In genomic region chr4:124189545-124189944, GRCh38 we compare ENCODE assay signal across 24 cellular contexts.
DNase-seq lines count a peak whose midpoint lies in the region; ATAC-seq, FAIRE-seq and TF ChIP-seq lines count a peak whose summit lies in the region.
"Had no signal": no experiment of that assay in that cellular context is flagged by ENCODE, and none has a peak within 500 bp of the region (broad histone marks: within the 10 kb centered on the region; RNA-seq: fewer than 3 reads in every experiment).

No MANE protein-coding gene starts in this region.

- no peaks in the 10 kb centered on the region for H3K79me1 ChIP-seq in IMR-90 (ENCODE audit: low read depth in 1 of 2, low read length in 2 of 2)

- H2BK20ac ChIP-seq in IMR-90 (ENCODE audit: low read depth, low read length) = no peak overlapping the region

- H3K4me3 ChIP-seq in IMR-90 (ENCODE audit: insufficient read depth, low read depth, low read length) (no peak overlapping the region), endothelial cell of umbilical vein (replicated peaks in 1 of 3; ENCODE audit: insufficient read depth in 1 of 3, low read depth in 1 of 3, low read length in 3 of 3) (no peak overlapping the region), keratinocyte (ENCODE audit: control insufficient read depth in 2 of 3, extremely low read depth in 1 of 3, insufficient read depth in 2 of 3, low read depth in 1 of 3, low read length in 3 of 3) (no peak overlapping the region), rectal smooth muscle tissue (ENCODE audit: low read length) (no peak overlapping the region), upper lobe of right lung (no peak overlapping the region)
- H3K4me3 ChIP-seq: K562, SJCRH30 had no signal

- no peak overlapping the region for H2AK5ac ChIP-seq in IMR-90 (ENCODE audit: low read depth, low read length)

- intact Hi-C loops in IMR-90 (cut with micrococcal nuclease) (no loop called here), endothelial cell of umbilical vein (cut with micrococcal nuclease) (no loop called here), upper lobe of right lung (cut with DNase I) (no loop called here)

- H3K79me2 ChIP-seq in endothelial cell of umbilical vein (ENCODE audit: control insufficient read depth, insufficient read depth, low read length) (no peaks in the 10 kb centered on the region), keratinocyte (ENCODE audit: control insufficient read depth, insufficient read depth, low read length) (no peaks in the 10 kb centered on the region)

- H4K5ac ChIP-seq in IMR-90 (ENCODE audit: low read depth, low read length) = no peak overlapping the region

- H3K56ac ChIP-seq in IMR-90 (ENCODE audit: extremely low read depth, insufficient read depth, low read length) = no peak overlapping the region

- WGBS in IMR-90 (ENCODE audit: extremely low coverage in 2 of 2, insufficient read length in 1 of 2), 2 experiments = no CpG with 5 or more reads among the region's 1 CpG

- H3K36me3 ChIP-seq in IMR-90 (ENCODE audit: control insufficient read depth, insufficient read depth, low read length) = no peaks in the 10 kb centered on the region
- H3K36me3 ChIP-seq in endothelial cell of umbilical vein (ENCODE audit: control insufficient read depth in 2 of 2, extremely low read depth in 1 of 2, insufficient read depth in 2 of 2, low read length in 2 of 2) = no peaks in the 10 kb centered on the region
- H3K36me3 ChIP-seq in keratinocyte (ENCODE audit: control insufficient read depth in 2 of 2, extremely low read depth in 1 of 2, insufficient read depth in 2 of 2, low read length in 2 of 2) = no peaks in the 10 kb centered on the region
- no peaks in the 10 kb centered on the region for H3K36me3 ChIP-seq in rectal smooth muscle tissue (ENCODE audit: control insufficient read depth, insufficient read depth, low read length)
- H3K36me3 ChIP-seq in upper lobe of right lung = no peaks in the 10 kb centered on the region
- H3K36me3 ChIP-seq: BE2C, SJCRH30 had no signal

- H3K9me3 ChIP-seq in IMR-90 (ENCODE audit: control insufficient read depth, insufficient read depth, low read length) (no peaks in the 10 kb centered on the region), endothelial cell of umbilical vein (replicated peaks; ENCODE audit: control insufficient read depth, insufficient read depth, low read length) (no peaks in the 10 kb centered on the region), keratinocyte (ENCODE audit: control insufficient read depth, low read depth, low read length) (no peaks in the 10 kb centered on the region), upper lobe of right lung (no peaks in the 10 kb centered on the region)
- H3K9me3 ChIP-seq: BE2C, SJCRH30 had no signal

- TF ChIP-seq RAD21 in IMR-90 (IDR thresholded peaks at IDR 0.05; ENCODE audit: low read length) = no peak

- POLR2A ChIA-PET in IMR-90 (lab: Charles Lee; ENCODE audit: unreplicated experiment) (no interaction called here), endothelial cell of umbilical vein (lab: Charles Lee) (no interaction called here)

- H3K4me2 ChIP-seq in IMR-90 (ENCODE audit: low read depth, low read length) = no peak overlapping the region
- H3K4me2 ChIP-seq in endothelial cell of umbilical vein (ENCODE audit: insufficient read depth, low read length) = peak overlapping the region; percentile 4
- H3K4me2 ChIP-seq in keratinocyte (ENCODE audit: control insufficient read depth, extremely low read depth, insufficient read depth, low read depth, low read length) = no peak overlapping the region

- no peak overlapping the region for H4K91ac ChIP-seq in IMR-90 (ENCODE audit: insufficient read depth, low read depth, low read length)

- in situ Hi-C loops in IMR-90 (cut with MboI; ENCODE audit: low sequenced_read_pairs) = no loop called here

- no peak overlapping the region for H2BK5ac ChIP-seq in IMR-90 (ENCODE audit: low read depth, low read length, poor library complexity, severe bottlenecking)

- H3K27me3 ChIP-seq in IMR-90 (ENCODE audit: control insufficient read depth, insufficient read depth, low read length) = no peaks in the 10 kb centered on the region
- no peaks in the 10 kb centered on the region for H3K27me3 ChIP-seq in endothelial cell of umbilical vein (ENCODE audit: control insufficient read depth in 2 of 2, insufficient read depth in 2 of 2, low read length in 2 of 2)
- no peaks in the 10 kb centered on the region for H3K27me3 ChIP-seq in keratinocyte (ENCODE audit: control insufficient read depth, extremely low read depth, insufficient read depth, low read length)
- no peaks in the 10 kb centered on the region for H3K27me3 ChIP-seq in rectal smooth muscle tissue (ENCODE audit: control insufficient read depth, insufficient read depth, low read length)
- H3K27me3 ChIP-seq in upper lobe of right lung = no peaks in the 10 kb centered on the region
- H3K27me3 ChIP-seq: BE2C, SJCRH30 had no signal

- TF ChIP-seq CTCF in IMR-90 (conservative IDR thresholded peaks at IDR 0.05; ENCODE audit: low read depth, low read length) = no peak
- TF ChIP-seq CTCF in endothelial cell of umbilical vein (IDR thresholded peaks at IDR 0.05; ENCODE audit: extremely low read depth in 1 of 2, insufficient read depth in 1 of 2, low read depth in 1 of 2, low read length in 2 of 2) = no peak
- TF ChIP-seq CTCF in keratinocyte (optimal IDR thresholded peaks at IDR 0.05 in 1 of 3, IDR thresholded peaks at IDR 0.05 in 1 of 3, conservative IDR thresholded peaks at IDR 0.05 in 1 of 3; ENCODE audit: extremely low read depth in 1 of 3, insufficient read depth in 2 of 3, low read length in 3 of 3) = no peak
- TF ChIP-seq CTCF in upper lobe of right lung (IDR thresholded peaks at IDR 0.05) = no peak

- no peaks in the 10 kb centered on the region for H3K4me1 ChIP-seq in IMR-90 (ENCODE audit: control insufficient read depth, insufficient read depth, low read length)
- no peaks in the 10 kb centered on the region for H3K4me1 ChIP-seq in endothelial cell of umbilical vein (ENCODE audit: control insufficient read depth, extremely low read depth, insufficient read depth, low read length)
- H3K4me1 ChIP-seq in keratinocyte (ENCODE audit: control insufficient read depth, extremely low read depth, insufficient read depth, low read length) = peaks cover 6% of the 10 kb centered on the region
- H3K4me1 ChIP-seq in rectal smooth muscle tissue (ENCODE audit: control insufficient read depth, insufficient read depth, low read length) = peaks cover 6% of the 10 kb centered on the region
- H3K4me1 ChIP-seq in upper lobe of right lung = no peaks in the 10 kb centered on the region
- H3K4me1 ChIP-seq: BE2C had no signal

- DNase-seq in IMR-90 = peak; percentile 6
- DNase-seq in endothelial cell of umbilical vein (ENCODE audit: low read depth, low spot score) = no peak
- DNase-seq in keratinocyte (ENCODE audit: low read depth, low spot score) = no peak
- DNase-seq in activated CD4-positive, CD25-positive, alpha-beta regulatory T cell (lab: John Stamatoyannopoulos, UW) = no peak
- DNase-seq in upper lobe of right lung = no peak
- DNase-seq in central memory CD4-positive, alpha-beta T cell = no peak
- DNase-seq: BE2C; CD8-positive, alpha-beta memory T cell; DMS 273 treated with DMSO at 0.1 percent for 48 hours; DND-41; H9; MV-4-11; NCI-H1105; NCI-H146; NCI-H1930; NCI-H446; NCI-H524 treated with DMSO at 0.1 percent for 48 hours; NCI-H774 had no signal

- ATAC-seq in IMR-90 (ENCODE audit: low read depth) (peak; percentile 17; the same call in 1 of the 2 replicates), upper lobe of right lung (no peak), HG03097 (IDR thresholded peaks at IDR 0.05; ENCODE audit: low FRiP score, unreplicated experiment) (no peak)
- ATAC-seq: HepG2, K562 had no signal

- no peak overlapping the region for H2AK9ac ChIP-seq in IMR-90 (replicated peaks; ENCODE audit: low read depth, low read length, poor library complexity)

- CTCF ChIA-PET in IMR-90 (lab: Yijun Ruan, JAX) = interaction anchor here (0.5 kb wide), 1 partner anchor 10 kb away, joined by 9 read pairs; no protein-coding TSS in a partner anchor
- CTCF ChIA-PET in endothelial cell of umbilical vein (lab: Charles Lee) = interaction anchor here (1.0 kb wide), 1 partner anchor 50 kb away, joined by 3 read pairs; no protein-coding TSS in a partner anchor

- no peak for FAIRE-seq in endothelial cell of umbilical vein (lab: Jason Lieb, UNC)
- FAIRE-seq in keratinocyte (lab: Jason Lieb, UNC) = no peak
- FAIRE-seq: GM18507, HepG2, K562 had no signal

- no peak overlapping the region for H4K8ac ChIP-seq in IMR-90 (ENCODE audit: low read depth in 2 of 2, low read length in 2 of 2)

- no peak overlapping the region for H3K4ac ChIP-seq in IMR-90 (ENCODE audit: low read depth, low read length)

- H3K27ac ChIP-seq in IMR-90 (ENCODE audit: insufficient read depth, low read length) (no peak overlapping the region), endothelial cell of umbilical vein (ENCODE audit: insufficient read depth, low read depth, low read length) (no peak overlapping the region), keratinocyte (ENCODE audit: control insufficient read depth, insufficient read depth, low read length) (no peak overlapping the region), rectal smooth muscle tissue (ENCODE audit: low read depth, low read length) (peak overlapping the region; percentile 45), upper lobe of right lung (no peak overlapping the region)
- H3K27ac ChIP-seq: SJCRH30 had no signal

- no peaks in the 10 kb centered on the region for H4K20me1 ChIP-seq in IMR-90 (ENCODE audit: insufficient read depth, low read length)
- H4K20me1 ChIP-seq in endothelial cell of umbilical vein (replicated peaks; ENCODE audit: control insufficient read depth, extremely low read depth, insufficient read depth, low read length) = no peaks in the 10 kb centered on the region
- no peaks in the 10 kb centered on the region for H4K20me1 ChIP-seq in keratinocyte (ENCODE audit: control insufficient read depth, extremely low read depth, insufficient read depth, low read length)

- H3K9me1 ChIP-seq in IMR-90 (ENCODE audit: insufficient read depth, low read length) (no peaks in the 10 kb centered on the region), endothelial cell of umbilical vein (replicated peaks; ENCODE audit: control insufficient read depth, extremely low read depth, insufficient read depth, low read length) (no peaks in the 10 kb centered on the region), keratinocyte (ENCODE audit: control insufficient read depth, extremely low read depth, insufficient read depth, low read length) (no peaks in the 10 kb centered on the region)

- no peak overlapping the region for H3K18ac ChIP-seq in IMR-90 (ENCODE audit: low read depth, low read length)

- H2BK15ac ChIP-seq in IMR-90 (ENCODE audit: low read depth, low read length) = no peak overlapping the region

- H2AFZ ChIP-seq in IMR-90 (replicated peaks; ENCODE audit: low read length, poor library complexity) (no peak overlapping the region), endothelial cell of umbilical vein (ENCODE audit: low read depth, low read length) (peak overlapping the region; percentile 77), keratinocyte (ENCODE audit: control insufficient read depth, low read length) (peak overlapping the region; percentile 10)

- H3K23ac ChIP-seq in IMR-90 (ENCODE audit: low read depth, low read length) = no peak overlapping the region

- no peak overlapping the region for H3K14ac ChIP-seq in IMR-90 (replicated peaks; ENCODE audit: low read depth, low read length)

- dilution Hi-C loops in IMR-90 (cut with HindIII; ENCODE audit: low sequenced_read_pairs, unreplicated experiment) (no loop called here), endothelial cell of umbilical vein (cut with MboI; ENCODE audit: extremely low pct_ligation_motif_present, low sequenced_read_pairs) (no loop called here), keratinocyte (cut with MboI; ENCODE audit: extremely low pct_ligation_motif_present, low sequenced_read_pairs) (no loop called here)

- H3K9ac ChIP-seq in IMR-90 (ENCODE audit: low read depth, low read length) = no peak overlapping the region
- H3K9ac ChIP-seq in endothelial cell of umbilical vein (replicated peaks; ENCODE audit: extremely low read depth, insufficient read depth, low read length) = no peak overlapping the region
- no peak overlapping the region for H3K9ac ChIP-seq in keratinocyte (ENCODE audit: control insufficient read depth, extremely low read depth, insufficient read depth, low read length)
- H3K9ac ChIP-seq in rectal smooth muscle tissue (ENCODE audit: low read length) = no peak overlapping the region

- H2BK120ac ChIP-seq in IMR-90 (ENCODE audit: low read depth, low read length) = no peak overlapping the region

- no TSS peak for BruUV-seq in IMR-90 (replicated peaks; lab: Mats Ljungman, UMichigan)
- no TSS peak for BruUV-seq in endothelial cell of umbilical vein (replicated peaks; lab: Mats Ljungman, UMichigan)

- TF ChIP-seq POLR2A in IMR-90 (IDR thresholded peaks at IDR 0.05; ENCODE audit: low read depth, low read length) (no peak), endothelial cell of umbilical vein (IDR thresholded peaks at IDR 0.05; ENCODE audit: low read depth, low read length) (no peak)
